Comparison of ENCODE assay signal across 8 cellular contexts in the genomic region with DNA sequence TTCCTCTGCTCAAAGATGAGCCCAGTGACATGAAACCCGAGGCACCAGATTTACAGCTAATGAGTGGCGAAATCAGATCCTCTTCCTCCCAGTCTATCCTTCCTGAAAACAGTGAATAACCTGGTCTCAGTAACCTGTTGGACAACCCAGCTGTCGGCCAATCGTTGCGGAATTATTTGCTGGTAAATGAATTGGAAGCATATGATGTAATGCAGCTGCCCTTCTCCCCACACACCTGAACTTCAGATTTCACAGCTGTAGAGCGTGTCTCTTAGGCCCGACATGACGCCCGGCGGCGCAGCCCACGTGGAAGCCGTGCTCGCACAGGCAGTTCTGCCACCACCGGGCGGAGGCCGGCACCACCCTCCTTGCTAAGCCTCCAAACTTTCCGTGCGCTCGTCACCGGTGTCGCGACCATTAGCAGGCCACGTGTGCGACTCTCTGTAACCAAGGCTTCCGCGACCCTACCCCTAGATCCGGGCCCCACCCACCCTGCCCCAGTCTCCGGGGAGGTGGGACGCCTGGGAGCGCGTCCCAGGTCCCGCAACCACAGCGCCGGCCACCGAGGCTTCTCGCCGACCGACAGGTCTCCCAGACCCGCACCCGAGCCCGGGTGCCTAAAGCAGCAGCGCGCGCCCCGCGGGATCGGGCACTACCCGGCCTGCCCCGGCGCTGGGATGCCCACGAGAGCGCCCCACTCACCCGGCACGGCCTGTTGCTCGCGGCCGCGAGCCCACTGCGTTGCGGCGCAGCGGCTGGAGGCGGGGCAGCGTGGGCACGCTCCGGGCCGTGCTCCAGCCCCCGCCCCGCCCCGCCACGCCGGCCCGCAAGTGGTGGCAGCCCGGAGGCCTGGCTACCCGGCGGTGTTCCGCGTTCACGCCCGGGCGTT. TPM values are rescaled to one million over a fixed set of nuclear protein-coding genes. Genes with fewer than 3 reads are reported as not detected.
DNase-seq lines count a peak whose midpoint lies in the region; ATAC-seq and TF ChIP-seq lines count a peak whose summit lies in the region.

A gene (minus strand): TSS at position 753 of the 889 bp plus-strand sequence. CDS start 4,838 bp downstream, outside the sequence.

- H3K36me3 Mint-ChIP-seq in activated T-cell treated with anti-CD3 and anti-CD28 coated beads, Interleukin-2, amount 50 U/mL, for 72 hours (ENCODE audit: insufficient read depth in 2 of 2) = peaks cover 2 to 5% of the 10 kb centered on the region in 2 donors
- H3K36me3 Mint-ChIP-seq in natural killer cell = no peaks in the 10 kb centered on the region

- POLR2A ChIA-PET in Panc1 (lab: Charles Lee) = no interaction called here

- H3K27ac ChIP-seq in Panc1 (ENCODE audit: low read length) (peak within 1 kb of the TSS; percentile 84), fibroblast of lung (ENCODE audit: insufficient read depth, low read length) (peak within 1 kb of the TSS; percentile 42)

- no peak for TF ChIP-seq CTCF in GM20000 (IDR thresholded peaks at IDR 0.05; ENCODE audit: extremely low read depth, missing control alignments)
- no peak for TF ChIP-seq CTCF in Panc1 (IDR thresholded peaks at IDR 0.05)
- TF ChIP-seq CTCF in fibroblast of lung (conservative IDR thresholded peaks at IDR 0.05 in 1 of 2, IDR thresholded peaks at IDR 0.05 in 1 of 2; ENCODE audit: low read depth in 1 of 2, low read length in 2 of 2) = peak in 1 of 2 donors; percentile 10
- TF ChIP-seq CTCF in natural killer cell (IDR thresholded peaks at IDR 0.05) = no peak

- DNase-seq in D341Med (ENCODE audit: low spot score) = peak; percentile 94
- peak; percentile 89 for DNase-seq in GM20000 (ENCODE audit: low spot score)
- peak; percentile 91 for DNase-seq in HT-29 (ENCODE audit: low spot score)
- peak; percentile 20 for DNase-seq in Panc1 (ENCODE audit: low read depth, low spot score)
- DNase-seq in activated T-cell treated with anti-CD3 and anti-CD28 coated beads, Interleukin-2, amount 50 U/mL, for 72 hours = peak; percentile 84 to 86
- DNase-seq in fibroblast of lung (ENCODE audit: low read depth in 2 of 2) = peak; percentile 63 to 72
- peak; percentile 57 for DNase-seq in natural killer cell
- peak; percentile 81 for DNase-seq in stimulated activated naive CD8-positive, alpha-beta T cell treated with anti-CD3 and anti-CD28 coated beads, Interleukin-15, Interleukin-2, amounts not matched to agents 100 U/mL and 50 U/mL, for 24 hours

- H3K4me3 Mint-ChIP-seq in activated T-cell treated with anti-CD3 and anti-CD28 coated beads, Interleukin-2, amount 50 U/mL, for 72 hours = peak within 1 kb of the TSS; percentile 87 to 89
- H3K4me3 Mint-ChIP-seq in natural killer cell = peak within 1 kb of the TSS; percentile 87

- BruUV-seq in Panc1 (replicated peaks; lab: Mats Ljungman, UMichigan) = no TSS peak

- peak within 1 kb of the TSS; percentile 91 for H3K4me2 ChIP-seq in fibroblast of lung (ENCODE audit: extremely low read depth, insufficient read depth, low read length)

- H3K9me3 ChIP-seq in Panc1 (ENCODE audit: control insufficient read depth, insufficient read depth, low read depth, low read length) (no peaks in the 10 kb centered on the region), fibroblast of lung (ENCODE audit: control insufficient read depth, insufficient read depth, low read depth, low read length) (no peaks in the 10 kb centered on the region)

- peak within 1 kb of the TSS; percentile 88 for H3K27ac Mint-ChIP-seq in activated T-cell treated with anti-CD3 and anti-CD28 coated beads, Interleukin-2, amount 50 U/mL, for 72 hours
- H3K27ac Mint-ChIP-seq in natural killer cell = peak within 1 kb of the TSS; percentile 74 to 83

- H3K27me3 Mint-ChIP-seq in activated T-cell treated with anti-CD3 and anti-CD28 coated beads, Interleukin-2, amount 50 U/mL, for 72 hours (ENCODE audit: low read depth) = no peaks in the 10 kb centered on the region
- H3K27me3 Mint-ChIP-seq in natural killer cell (ENCODE audit: low read depth in 2 of 2) = no peaks in the 10 kb centered on the region

- no peaks in the 10 kb centered on the region for H3K36me3 ChIP-seq in Panc1 (ENCODE audit: control insufficient read depth, insufficient read depth, low read length)
- H3K36me3 ChIP-seq in fibroblast of lung (ENCODE audit: control insufficient read depth, insufficient read depth, low read length) = no peaks in the 10 kb centered on the region

- in situ Hi-C loops in Panc1 (cut with HindIII; ENCODE audit: low pct_unique_long_range_greater_than_20kb, low sequenced_read_pairs) = no loop called here

- peak within 1 kb of the TSS; percentile 79 for H3K9ac ChIP-seq in fibroblast of lung (ENCODE audit: insufficient read depth, low read length)

- H3K4me3 ChIP-seq in Panc1 (ENCODE audit: low read depth in 2 of 2, low read length in 2 of 2) = peak within 1 kb of the TSS; percentile 69 to 74
- H3K4me3 ChIP-seq in fibroblast of lung (replicated peaks in 1 of 4; ENCODE audit: control extremely low read depth in 1 of 4, insufficient read depth in 1 of 4, low read depth in 3 of 4, low read length in 4 of 4) = peak within 1 kb of the TSS; percentile 62 to 71 (median 70)

- peaks cover 21% of the 10 kb centered on the region for H3K79me2 ChIP-seq in fibroblast of lung (ENCODE audit: control insufficient read depth, insufficient read depth, low read length)

- peak within 1 kb of the TSS; percentile 88 for H2AFZ ChIP-seq in fibroblast of lung (ENCODE audit: low read length)

- peak; percentile 100 for ATAC-seq in Panc1
- peak; percentile 91 to 93 for ATAC-seq in activated T-cell treated with anti-CD3 and anti-CD28 coated beads, Interleukin-2, amount 50 U/mL, for 72 hours (replicated peaks in 1 of 2)
- ATAC-seq in natural killer cell = peak; percentile 87 to 90 (median 87)
- peak; percentile 94 for ATAC-seq in stimulated activated naive CD8-positive, alpha-beta T cell treated with anti-CD3 and anti-CD28 coated beads, Interleukin-15, Interleukin-2, amounts not matched to agents 100 U/mL and 50 U/mL, for 24 hours

- H4K20me1 ChIP-seq in fibroblast of lung (ENCODE audit: control insufficient read depth, extremely low read depth, insufficient read depth, low read length) = no peaks in the 10 kb centered on the region

- H3K27me3 ChIP-seq in Panc1 (ENCODE audit: control insufficient read depth, insufficient read depth, low read length) (no peaks in the 10 kb centered on the region), fibroblast of lung (ENCODE audit: control insufficient read depth, insufficient read depth, low read length) (no peaks in the 10 kb centered on the region)

- H3K4me1 ChIP-seq in Panc1 (ENCODE audit: control insufficient read depth, insufficient read depth, low read length) (peaks cover 20% of the 10 kb centered on the region), fibroblast of lung (ENCODE audit: control insufficient read depth, extremely low read depth, insufficient read depth, low read length) (no peaks in the 10 kb centered on the region)

- intact Hi-C loops in Panc1 (cut with micrococcal nuclease; ENCODE audit: unreplicated experiment) (loop anchor here (5.0 kb wide), 1 partner anchor 50 kb away; no protein-coding TSS in a partner anchor), natural killer cell (cut with micrococcal nuclease) (no loop called here)

- CTCF ChIA-PET in Panc1 (lab: Charles Lee) = no interaction called here

- peaks cover 78% of the 10 kb centered on the region for H3K4me1 Mint-ChIP-seq in activated T-cell treated with anti-CD3 and anti-CD28 coated beads, Interleukin-2, amount 50 U/mL, for 72 hours (ENCODE audit: low read depth)
- H3K4me1 Mint-ChIP-seq in natural killer cell = peaks cover 26 to 36% of the 10 kb centered on the region in 2 donors

- no peaks in the 10 kb centered on the region for H3K9me3 Mint-ChIP-seq in activated T-cell treated with anti-CD3 and anti-CD28 coated beads, Interleukin-2, amount 50 U/mL, for 72 hours
- H3K9me3 Mint-ChIP-seq in natural killer cell = no peaks in the 10 kb centered on the region

RNA-seq across cellular contexts. Expression of the gene that starts here (rescaled TPM):
- 29.9 and 33.2 TPM in 2 replicates for total RNA-seq in HT-29 (2014; rRNA removed; shearing (Covaris generic))
- 44.1 TPM for total RNA-seq in Panc1 (2021; ENCODE audit: unreplicated experiment)
- polyA plus RNA-seq in Panc1 (2012; ENCODE audit: insufficient read length) = 33.1 TPM
- 10 to 100 TPM; 32.8 to 37.8 TPM for total RNA-seq in activated T-cell treated with anti-CD3 and anti-CD28 coated beads, Interleukin-2, amount 50 U/mL, for 72 hours
- total RNA-seq in fibroblast of lung = 36.7 and 46.1 TPM in 2 replicates
- 23.1 and 23.7 TPM in 2 replicates for polyA plus RNA-seq in fibroblast of lung
- 20.1 and 21.1 TPM in 2 replicates for polyA plus RNA-seq in fibroblast of lung (2012)
- 15.4 and 19.3 TPM in 2 replicates for polyA minus RNA-seq in fibroblast of lung (ENCODE audit: low replicate concordance)
- total RNA-seq in natural killer cell = 10 to 100 TPM in 2 of 3 donors, 1 to 10 TPM in 1; 8.7 to 16.2 (median 13.5) TPM

Comparison
In these comparisons a context has a peak if more than half of its experiments do, and no peak if none do; other contexts are left out.
1. Peak in every context shown above with its lines: DNase-seq, ATAC-seq, H3K4me3 ChIP-seq and H3K27ac ChIP-seq.
2. DNase-seq: peak in every context shown above with its lines; median percentile 94 in D341Med; 91 in HT-29; 89 in GM20000; 85 in activated T-cell treated with anti-CD3 and anti-CD28 coated beads, Interleukin-2, amount 50 U/mL, for 72 hours; 81 in stimulated activated naive CD8-positive, alpha-beta T cell treated with anti-CD3 and anti-CD28 coated beads, Interleukin-15, Interleukin-2, amounts not matched to agents 100 U/mL and 50 U/mL, for 24 hours; 68 in fibroblast of lung; 57 in natural killer cell; 20 in Panc1.